ENCODE assay signal across 18 cellular contexts in the genomic region with DNA sequence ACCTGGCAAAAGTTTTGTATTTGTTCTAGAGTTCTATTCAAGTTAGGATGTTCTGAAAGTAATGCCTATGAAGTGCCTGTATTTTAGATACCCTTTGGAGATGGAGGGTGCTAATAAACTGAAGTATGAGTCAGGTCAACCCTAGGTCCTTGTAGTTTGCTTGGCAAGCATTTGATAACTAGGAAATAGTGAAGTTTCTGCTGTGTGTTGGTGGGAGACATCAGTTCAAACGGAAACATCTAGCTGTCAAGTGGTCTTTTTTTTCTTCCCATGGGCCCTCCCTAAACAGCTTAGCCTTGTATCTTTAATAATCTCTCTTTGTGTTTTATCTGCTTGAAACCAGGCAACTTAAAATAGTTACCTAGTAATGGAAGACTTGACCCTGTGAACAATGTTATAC. TPM values are rescaled to one million over a fixed set of nuclear protein-coding genes. Genes with fewer than 3 reads are reported as not detected.
A peak's percentile ranks its signal among the peaks of the same experiment; 100 is the strongest.
DNase-seq lines count a peak whose midpoint lies in the region; ATAC-seq and TF ChIP-seq lines count a peak whose summit lies in the region.
"Had no signal": no experiment of that assay in that cellular context is flagged by ENCODE, and none has a peak within 500 bp of the region (broad histone marks: within the 10 kb centered on the region; RNA-seq: fewer than 3 reads in every experiment).

No MANE protein-coding gene starts in this region.

- TF ChIP-seq CTCF in PC-3 (conservative IDR thresholded peaks at IDR 0.05; ENCODE audit: low read depth, low read length): no peak
- no peak for TF ChIP-seq CTCF in brain (conservative IDR thresholded peaks at IDR 0.05)
- no peak for TF ChIP-seq CTCF in retinal pigment epithelial cell (conservative IDR thresholded peaks at IDR 0.05; ENCODE audit: low read depth, low read length)

- POLR2A ChIA-PET in PC-3 (lab: Charles Lee; ENCODE audit: unreplicated experiment): no interaction called here

- H3K4me1 ChIP-seq in PC-3 (ENCODE audit: insufficient read depth, low read length): peaks cover 54% of the 10 kb centered on the region

- H3K27me3 Mint-ChIP-seq in T-helper 2 cell treated with Interferon-gamma antibody and Interleukin-4, amounts not matched to agents 5 μg/mL and 100 μg/mL, for 36 hours (ENCODE audit: low read depth): no peaks in the 10 kb centered on the region
- H3K27me3 Mint-ChIP-seq in brain: peaks cover 8% of the 10 kb centered on the region

- H3K4me3 ChIP-seq in PC-3 (ENCODE audit: low read length): no peak overlapping the region
- H3K4me3 ChIP-seq in retinal pigment epithelial cell (ENCODE audit: low read length): peak overlapping the region; percentile 16
- H3K4me3 ChIP-seq: GM23248, sigmoid colon had no signal

- peaks cover 86% of the 10 kb centered on the region for H3K79me2 ChIP-seq in PC-3 (ENCODE audit: low read length)

- no peaks in the 10 kb centered on the region for H3K9me2 ChIP-seq in PC-3 (replicated peaks; ENCODE audit: low read length)

- no peak for ATAC-seq in PC-3
- no peak for ATAC-seq in HG03175 (IDR thresholded peaks at IDR 0.05; ENCODE audit: unreplicated experiment)
- ATAC-seq in GM21528 (IDR thresholded peaks at IDR 0.05; ENCODE audit: low FRiP score, unreplicated experiment): no peak

- H3K27ac Mint-ChIP-seq in T-helper 2 cell treated with Interferon-gamma antibody and Interleukin-4, amounts not matched to agents 5 μg/mL and 100 μg/mL, for 36 hours: peak overlapping the region; percentile 68
- H3K27ac Mint-ChIP-seq in brain: peak overlapping the region in 2 of 5 experiments; percentile 13 to 96

- peaks cover 38% of the 10 kb centered on the region for H3K36me3 ChIP-seq in PC-3 (ENCODE audit: low read depth, low read length)
- H3K36me3 ChIP-seq: sigmoid colon had no signal

- H3K4me1 Mint-ChIP-seq in T-helper 2 cell treated with Interferon-gamma antibody and Interleukin-4, amounts not matched to agents 5 μg/mL and 100 μg/mL, for 36 hours (ENCODE audit: low read depth): peaks cover 79% of the 10 kb centered on the region
- peaks cover 84% of the 10 kb centered on the region for H3K4me1 Mint-ChIP-seq in brain

- H3K4me2 ChIP-seq in PC-3 (ENCODE audit: low read length): peak overlapping the region; percentile 50; the same call in 1 of the 2 replicates

- peak overlapping the region; percentile 74 for H3K4me3 Mint-ChIP-seq in T-helper 2 cell treated with Interferon-gamma antibody and Interleukin-4, amounts not matched to agents 5 μg/mL and 100 μg/mL, for 36 hours
- H3K4me3 Mint-ChIP-seq in brain: peak overlapping the region in 4 of 5 experiments; percentile 22 to 66 (median 41)

- no peak overlapping the region for H2AFZ ChIP-seq in PC-3 (ENCODE audit: low read length)
- H2AFZ ChIP-seq: GM23248 had no signal

- no peak for DNase-seq in T-helper 2 cell treated with Interferon-gamma antibody and Interleukin-4, amounts not matched to agents 5 μg/mL and 100 μg/mL, for 36 hours (ENCODE audit: low spot score)
- DNase-seq in T-helper 2 cell (no peak), PC-3 (no peak), retinal pigment epithelial cell (ENCODE audit: low read depth) (no peak), midbrain (lab: John Stamatoyannopoulos, UW) (no peak)
- DNase-seq: anterior cingulate cortex; COR-L47; GM23248; hypothalamus; IMR-90; NCI-H1436 treated with DMSO at 0.1 percent for 48 hours; NCI-H510A treated with DMSO at 0.1 percent for 48 hours; sigmoid colon; stimulated activated naive CD4-positive, alpha-beta T cell treated with Interleukin-2 at 50 U/mL for 16 hours; T1000 had no signal

- H3K27ac ChIP-seq in PC-3 (ENCODE audit: low read length): no peak overlapping the region
- H3K27ac ChIP-seq: GM23248 had no signal

- H3K36me3 Mint-ChIP-seq in T-helper 2 cell treated with Interferon-gamma antibody and Interleukin-4, amounts not matched to agents 5 μg/mL and 100 μg/mL, for 36 hours (ENCODE audit: low read depth): peaks cover 75% of the 10 kb centered on the region
- peaks cover 68% of the 10 kb centered on the region for H3K36me3 Mint-ChIP-seq in brain

- no TSS peak for BruUV-seq in PC-3 (replicated peaks; lab: Mats Ljungman, UMichigan)

- H3K9ac ChIP-seq in PC-3 (ENCODE audit: low read length): no peak overlapping the region
- H3K9ac ChIP-seq: GM23248 had no signal

- no peaks in the 10 kb centered on the region for H3K9me3 Mint-ChIP-seq in T-helper 2 cell treated with Interferon-gamma antibody and Interleukin-4, amounts not matched to agents 5 μg/mL and 100 μg/mL, for 36 hours
- H3K9me3 Mint-ChIP-seq in brain: peaks cover 0 to 3% (median 0%) of the 10 kb centered on the region in 5 experiments

- no peaks in the 10 kb centered on the region for H3K9me3 ChIP-seq in PC-3 (ENCODE audit: low read length)
- H3K9me3 ChIP-seq: sigmoid colon had no signal

- no peaks in the 10 kb centered on the region for H3F3A ChIP-seq in PC-3 (ENCODE audit: low read length, unreplicated experiment)

- CTCF ChIA-PET in PC-3 (lab: Charles Lee): no interaction called here

- H3K27me3 ChIP-seq in PC-3 (ENCODE audit: low read length): no peaks in the 10 kb centered on the region
- H3K27me3 ChIP-seq: sigmoid colon had no signal

- peaks cover 50% of the 10 kb centered on the region for H4K20me1 ChIP-seq in PC-3 (ENCODE audit: low read length)

- intact Hi-C loops in PC-3 (cut with micrococcal nuclease): loop anchor here (2.0 kb wide), 1 partner anchor 101 kb away; no protein-coding TSS in a partner anchor

RNA-seq across cellular contexts. Expression of a gene that starts 4.5 kb away (rescaled TPM):
- 32.8 and 35.0 TPM in 2 replicates for total RNA-seq in PC-3 (2014; rRNA removed)
- polyA plus RNA-seq in brain (ENCODE audit: insufficient read depth, low read depth, low replicate concordance): 87.7 TPM

RNA-seq across cellular contexts. Expression of a gene that starts 4.5 kb away (rescaled TPM):
- 13.4 and 13.8 TPM in 2 replicates for total RNA-seq in PC-3 (2014; rRNA removed)
- 1.7 TPM for polyA plus RNA-seq in brain (ENCODE audit: insufficient read depth, low read depth, low replicate concordance)
